Comparison of ENCODE assay signal across 8 cellular contexts in the genomic region with DNA sequence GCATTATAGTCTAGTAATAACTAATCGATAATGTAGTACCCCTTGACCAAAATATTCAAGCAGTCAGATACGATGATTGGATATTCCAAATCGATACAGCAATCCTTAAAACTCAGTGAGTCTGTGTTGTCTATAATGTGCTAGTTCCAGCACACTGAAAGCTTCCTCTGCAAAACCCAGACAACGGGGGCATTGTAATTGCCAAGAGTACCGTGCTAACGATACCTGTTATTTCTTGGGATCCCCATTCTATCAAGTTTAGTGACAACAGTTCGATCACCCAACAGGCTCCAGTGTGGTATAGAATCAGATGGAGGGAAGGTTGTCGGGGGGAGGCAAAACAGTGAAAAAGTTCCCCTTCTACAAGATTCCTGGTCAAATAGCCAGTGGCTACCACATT. TPM values are rescaled to one million over a fixed set of nuclear protein-coding genes. Genes with fewer than 3 reads are reported as not detected.
DNase-seq lines count a peak whose midpoint lies in the region; TF ChIP-seq lines count a peak whose summit lies in the region.

No MANE protein-coding gene starts in this region.

- H3K9me3 ChIP-seq in BLaER1 (no peaks in the 10 kb centered on the region), MM.1S (replicated peaks; ENCODE audit: insufficient read depth, low read length) (no peaks in the 10 kb centered on the region), ectodermal cell (ENCODE audit: control insufficient read depth, low read length) (no peaks in the 10 kb centered on the region), neural progenitor cell (ENCODE audit: low read depth) (no peaks in the 10 kb centered on the region)

- no peak for TF ChIP-seq CTCF in MM.1S (IDR thresholded peaks at IDR 0.05; ENCODE audit: low read length)
- TF ChIP-seq CTCF in neural progenitor cell (IDR thresholded peaks at IDR 0.05), result no peak

- peaks cover 8% of the 10 kb centered on the region; the same call in 1 of the 2 replicates for H3K79me2 ChIP-seq in MM.1S (ENCODE audit: low read length)
- no peaks in the 10 kb centered on the region for H3K79me2 ChIP-seq in neural progenitor cell (ENCODE audit: low read depth)

- H4K20me1 ChIP-seq in BLaER1, result no peaks in the 10 kb centered on the region
- no peaks in the 10 kb centered on the region for H4K20me1 ChIP-seq in MM.1S (ENCODE audit: insufficient read depth, low read length)
- no peaks in the 10 kb centered on the region for H4K20me1 ChIP-seq in neural progenitor cell (ENCODE audit: low read depth)

- WGBS in ectodermal cell, 2 experiments, result 90 to 96% methylated on average over 8 of the region's 8 CpGs

- H3K9ac ChIP-seq in BLaER1 (peak overlapping the region; percentile 85), MM.1S (ENCODE audit: low read length) (no peak overlapping the region), neural progenitor cell (no peak overlapping the region)

- no peak overlapping the region for H3K27ac Mint-ChIP-seq in neural progenitor cell

- H3K4me3 Mint-ChIP-seq in neural progenitor cell, result peak overlapping the region; percentile 86

- H3K9me2 ChIP-seq in MM.1S (replicated peaks; ENCODE audit: insufficient read depth, low read length), result no peaks in the 10 kb centered on the region

- no peaks in the 10 kb centered on the region for H3K36me3 ChIP-seq in BLaER1
- H3K36me3 ChIP-seq in MM.1S (replicated peaks; ENCODE audit: insufficient read depth, low read length), result no peaks in the 10 kb centered on the region
- no peaks in the 10 kb centered on the region for H3K36me3 ChIP-seq in ectodermal cell (ENCODE audit: control insufficient read depth, insufficient read depth, low read length)
- no peaks in the 10 kb centered on the region for H3K36me3 ChIP-seq in neural progenitor cell

- peak overlapping the region; percentile 87 for H2AFZ ChIP-seq in MM.1S (ENCODE audit: low read length)
- no peak overlapping the region for H2AFZ ChIP-seq in neural progenitor cell (replicated peaks)

- H3K4me2 ChIP-seq in BLaER1 (peak overlapping the region; percentile 94), MM.1S (ENCODE audit: low read depth, low read length) (peak overlapping the region; percentile 90), neural progenitor cell (peak overlapping the region; percentile 83)

- DNase-seq in MM.1S (no peak), neural progenitor cell (ENCODE audit: low spot score) (peak; percentile 20), NCI-H146 (lab: John Stamatoyannopoulos, UW) (no peak), occipital lobe (lab: John Stamatoyannopoulos, UW) (no peak), G401 (ENCODE audit: low spot score) (no peak), midbrain (lab: John Stamatoyannopoulos, UW) (no peak)

- H3K4me1 ChIP-seq in BLaER1 (peaks cover 12% of the 10 kb centered on the region; the same call in 1 of the 2 replicates), MM.1S (ENCODE audit: low read length) (peaks cover 29% of the 10 kb centered on the region), ectodermal cell (ENCODE audit: control insufficient read depth, insufficient read depth, low read length) (peaks cover 10% of the 10 kb centered on the region), neural progenitor cell (peaks cover 11% of the 10 kb centered on the region)

- H3K4me3 ChIP-seq in BLaER1 (peak overlapping the region; percentile 75), MM.1S (ENCODE audit: low read length) (peak overlapping the region; percentile 88), ectodermal cell (ENCODE audit: insufficient read depth, low read depth, low read length) (peak overlapping the region; percentile 70), neural progenitor cell (peak overlapping the region; percentile 67)

- peaks cover 14% of the 10 kb centered on the region for H3K4me1 Mint-ChIP-seq in neural progenitor cell

- no peaks in the 10 kb centered on the region for H3K36me3 Mint-ChIP-seq in neural progenitor cell

- no peaks in the 10 kb centered on the region for H3K27me3 ChIP-seq in BLaER1
- no peaks in the 10 kb centered on the region for H3K27me3 ChIP-seq in MM.1S (replicated peaks; ENCODE audit: insufficient read depth, low read length)
- peaks cover 16% of the 10 kb centered on the region for H3K27me3 ChIP-seq in ectodermal cell (ENCODE audit: control insufficient read depth, insufficient read depth, low read length, poor library complexity, severe bottlenecking)
- H3K27me3 ChIP-seq in neural progenitor cell, result no peaks in the 10 kb centered on the region

- H3F3A ChIP-seq in MM.1S (ENCODE audit: insufficient read depth, low read length) (peaks cover 14% of the 10 kb centered on the region), neural progenitor cell (ENCODE audit: low read depth) (peaks cover 22% of the 10 kb centered on the region)

- H3K27me3 Mint-ChIP-seq in neural progenitor cell (ENCODE audit: insufficient read depth, low read depth), result peaks cover 3% of the 10 kb centered on the region

- H3K27ac ChIP-seq in BLaER1 (no peak overlapping the region), MM.1S (ENCODE audit: low read length) (no peak overlapping the region), ectodermal cell (ENCODE audit: insufficient read depth, low read depth, low read length, poor library complexity, severe bottlenecking) (no peak overlapping the region), neural progenitor cell (no peak overlapping the region)

- no peaks in the 10 kb centered on the region for H3K9me3 Mint-ChIP-seq in neural progenitor cell

- in situ Hi-C loops in G401 (cut with HindIII; ENCODE audit: low sequenced_read_pairs), result no loop called here

RNA-seq across cellular contexts. Expression of a gene that starts 0.9 kb away (rescaled TPM):
- polyA plus RNA-seq in ectodermal cell (2013, experiment 1 of 4), result 4.5 TPM
- polyA plus RNA-seq in ectodermal cell (2013, experiment 2 of 4), result 4.6 TPM
- 4.8 TPM for polyA plus RNA-seq in ectodermal cell (2013, experiment 3 of 4)
- polyA plus RNA-seq in ectodermal cell (2013, experiment 4 of 4), result 4.4 TPM
- total RNA-seq in neural progenitor cell (ENCODE audit: low replicate concordance) (1.3 and 4.5 TPM in 2 replicates), occipital lobe (3.9 TPM)
- total RNA-seq in G401 (2014; rRNA removed; shearing (Covaris generic)), result 1.0 and 9.6 TPM in 2 replicates
